8 cellular contexts compared by ENCODE assay signal in genomic region chr9:32550046-32550608, GRCh38. TPM values are rescaled to one million over a fixed set of nuclear protein-coding genes. Genes with fewer than 3 reads are reported as not detected.
DNase-seq lines count a peak whose midpoint lies in the region; ATAC-seq and TF ChIP-seq lines count a peak whose summit lies in the region.

No MANE protein-coding gene starts in this region.

- TF ChIP-seq CTCF in WTC11 (IDR thresholded peaks at IDR 0.05) (no peak), fibroblast of villous mesenchyme (IDR thresholded peaks at IDR 0.05; ENCODE audit: insufficient read depth, low read depth, low read length) (peak; percentile 23)

- DNase-seq in activated T-cell treated with anti-CD3 and anti-CD28 coated beads, Interleukin-2, amount 50 U/mL, for 24 hours, result no peak
- DNase-seq in activated T-cell treated with anti-CD3 and anti-CD28 coated beads for 4 hours, result no peak
- no peak for DNase-seq in WTC11 (ENCODE audit: low spot score)
- peak; percentile 44 for DNase-seq in fibroblast of villous mesenchyme (ENCODE audit: low read depth)
- peak; percentile 49 for DNase-seq in pons (ENCODE audit: low spot score)
- DNase-seq in NCI-H2196 treated with DMSO at 0.1 percent for 48 hours (lab: John Stamatoyannopoulos, UW; ENCODE audit: unreplicated experiment), result no peak

- peaks cover 50% of the 10 kb centered on the region for H3K4me1 Mint-ChIP-seq in activated T-cell treated with anti-CD3 and anti-CD28 coated beads, Interleukin-2, amount 50 U/mL, for 24 hours (ENCODE audit: low read depth)
- H3K4me1 Mint-ChIP-seq in WTC11, result peaks cover 24% of the 10 kb centered on the region

- H3K4me3 ChIP-seq in fibroblast of villous mesenchyme (ENCODE audit: low read depth, low read length), result peak overlapping the region; percentile 89

- H3K9me3 Mint-ChIP-seq in activated T-cell treated with anti-CD3 and anti-CD28 coated beads, Interleukin-2, amount 50 U/mL, for 24 hours, result no peaks in the 10 kb centered on the region
- H3K9me3 Mint-ChIP-seq in WTC11, result no peaks in the 10 kb centered on the region

- peak overlapping the region; percentile 94 for H3K4me3 Mint-ChIP-seq in activated T-cell treated with anti-CD3 and anti-CD28 coated beads, Interleukin-2, amount 50 U/mL, for 24 hours
- peak overlapping the region; percentile 91 for H3K4me3 Mint-ChIP-seq in WTC11

- H3K27ac Mint-ChIP-seq in activated T-cell treated with anti-CD3 and anti-CD28 coated beads, Interleukin-2, amount 50 U/mL, for 24 hours, result peak overlapping the region; percentile 85
- H3K27ac Mint-ChIP-seq in WTC11, result peak overlapping the region; percentile 98

- CTCF ChIA-PET in WTC11 (lab: Charles Lee), result interaction anchor here (0.6 to 4.7 kb wide), 10 partner anchors 11 to 172 kb away, joined by 3 to 49 read pairs (median 6); partner anchors contain the start of genes ACO1, NDUFB6 and RIGI

- peaks cover 72% of the 10 kb centered on the region for H3K36me3 Mint-ChIP-seq in activated T-cell treated with anti-CD3 and anti-CD28 coated beads, Interleukin-2, amount 50 U/mL, for 24 hours (ENCODE audit: low read depth)
- peaks cover 22% of the 10 kb centered on the region for H3K36me3 Mint-ChIP-seq in WTC11

- POLR2A ChIA-PET in WTC11 (lab: Charles Lee), result interaction anchor here (0.8 to 3.8 kb wide), 11 partner anchors 9 to 452 kb away, joined by 3 to 36 read pairs (median 4); partner anchors contain the start of genes ACO1, APTX, NDUFB6 and RIGI

- H3K27me3 Mint-ChIP-seq in activated T-cell treated with anti-CD3 and anti-CD28 coated beads, Interleukin-2, amount 50 U/mL, for 24 hours, result no peaks in the 10 kb centered on the region
- no peaks in the 10 kb centered on the region for H3K27me3 Mint-ChIP-seq in WTC11 (ENCODE audit: low read depth)

- peak; percentile 8 for ATAC-seq in HG03139 (IDR thresholded peaks at IDR 0.05; ENCODE audit: unreplicated experiment)
- no peak for ATAC-seq in WTC11
- no peak for ATAC-seq in HG03025 (IDR thresholded peaks at IDR 0.05; ENCODE audit: low FRiP score, unreplicated experiment)

TF ChIP-seq in WTC11, 78 proteins besides CTCF, POLR2A, EP300 and RAD21:
- TF ChIP-seq TEAD4 (CRISPR knock-in tag; IDR thresholded peaks at IDR 0.05), result no peak
- TF ChIP-seq GRHL2 (CRISPR knock-in tag; IDR thresholded peaks at IDR 0.05; ENCODE audit: insufficient replicate concordance, severe bottlenecking), result no peak
- TF ChIP-seq ZSCAN18 (CRISPR knock-in tag; IDR thresholded peaks at IDR 0.05), result no peak
- no peak for TF ChIP-seq ETV6 (CRISPR knock-in tag; IDR thresholded peaks at IDR 0.05)
- TF ChIP-seq ZBTB21 (CRISPR knock-in tag; IDR thresholded peaks at IDR 0.05; ENCODE audit: borderline replicate concordance), result no peak
- no peak for TF ChIP-seq JAZF1 (CRISPR knock-in tag; IDR thresholded peaks at IDR 0.05)
- TF ChIP-seq CBFB (CRISPR knock-in tag; IDR thresholded peaks at IDR 0.05; ENCODE audit: low read depth), result no peak
- TF ChIP-seq HMGA2 (CRISPR knock-in tag; IDR thresholded peaks at IDR 0.05), result no peak
- no peak for TF ChIP-seq E2F5 (CRISPR knock-in tag; IDR thresholded peaks at IDR 0.05)
- TF ChIP-seq NFATC4 (CRISPR knock-in tag; IDR thresholded peaks at IDR 0.05), result no peak
- TF ChIP-seq TCF7 (CRISPR knock-in tag; IDR thresholded peaks at IDR 0.05; ENCODE audit: low read depth), result no peak
- TF ChIP-seq USF2 (CRISPR knock-in tag; IDR thresholded peaks at IDR 0.05), result no peak
- TF ChIP-seq NR1H2 (CRISPR knock-in tag; IDR thresholded peaks at IDR 0.05), result no peak
- no peak for TF ChIP-seq ZNF263 (CRISPR knock-in tag; IDR thresholded peaks at IDR 0.05; ENCODE audit: low read depth)
- TF ChIP-seq CDX4 (CRISPR knock-in tag; IDR thresholded peaks at IDR 0.05; ENCODE audit: borderline replicate concordance), result no peak
- no peak for TF ChIP-seq ATF3 (CRISPR knock-in tag; conservative IDR thresholded peaks at IDR 0.05)
- TF ChIP-seq ZNF219 (CRISPR knock-in tag; IDR thresholded peaks at IDR 0.05; ENCODE audit: borderline replicate concordance), result no peak
- TF ChIP-seq KAT7 (CRISPR knock-in tag; IDR thresholded peaks at IDR 0.05; ENCODE audit: borderline replicate concordance), result no peak
- TF ChIP-seq ZNF281 (CRISPR knock-in tag; IDR thresholded peaks at IDR 0.05), result no peak
- TF ChIP-seq NR2C2 (CRISPR knock-in tag; IDR thresholded peaks at IDR 0.05), result no peak

RNA-seq across cellular contexts. Expression of gene SMIM27, which starts 2.0 kb away (rescaled TPM):
- total RNA-seq in WTC11 (2021) (13.6 to 20.5 TPM (median 14.5 TPM) in 3 replicates), fibroblast of villous mesenchyme (1.7 and 2.6 TPM in 2 replicates)

RNA-seq across cellular contexts. Expression of gene TOPORS, which starts 2.3 kb away (rescaled TPM):
- 23.3 to 26.1 TPM (median 23.7 TPM) in 3 replicates for total RNA-seq in WTC11 (2021)
- total RNA-seq in fibroblast of villous mesenchyme, result 25.1 and 44.5 TPM in 2 replicates

RNA-seq across cellular contexts. Expression of gene NDUFB6, which starts 22.8 kb away (rescaled TPM):
- total RNA-seq in WTC11 (2021), result 56.0 to 67.2 TPM (median 62.4 TPM) in 3 replicates
- total RNA-seq in fibroblast of villous mesenchyme, result 35.8 and 43.6 TPM in 2 replicates

RNA-seq across cellular contexts. Expression of gene RIGI, which starts 24.1 kb away (rescaled TPM):
- total RNA-seq in WTC11 (2021), result 6.0 to 7.5 TPM (median 6.2 TPM) in 3 replicates
- total RNA-seq in fibroblast of villous mesenchyme, result 8.7 and 22.0 TPM in 2 replicates

Comparison
In these comparisons a context has a peak if more than half of its experiments do, and no peak if none do; other contexts are left out.
1. DNase-seq: peak in fibroblast of villous mesenchyme (single experiment) and pons (single experiment); none in activated T-cell treated with anti-CD3 and anti-CD28 coated beads, Interleukin-2, amount 50 U/mL, for 24 hours (single experiment), activated T-cell treated with anti-CD3 and anti-CD28 coated beads for 4 hours (single experiment), WTC11 (single experiment) and NCI-H2196 treated with DMSO at 0.1 percent for 48 hours (single experiment).